Comparison of ENCODE assay signal across 9 cellular contexts in genomic region chr14:21102472-21103164, GRCh38. TPM values are rescaled to one million over a fixed set of nuclear protein-coding genes. Genes with fewer than 3 reads are reported as not detected.
A peak's percentile ranks its signal among the peaks of the same experiment; 100 is the strongest.
DNase-seq lines count a peak whose midpoint lies in the region; ATAC-seq, FAIRE-seq and TF ChIP-seq lines count a peak whose summit lies in the region.
"Had no signal": no experiment of that assay in that cellular context is flagged by ENCODE, and none has a peak within 500 bp of the region (broad histone marks: within the 10 kb centered on the region; RNA-seq: fewer than 3 reads in every experiment).

No MANE protein-coding gene starts in this region.

- ATAC-seq in psoas muscle: no peak
- no peak for ATAC-seq in GM19397 (IDR thresholded peaks at IDR 0.05; ENCODE audit: unreplicated experiment)

- peaks cover 2% of the 10 kb centered on the region for H3K36me3 ChIP-seq in NT2/D1 (ENCODE audit: insufficient read depth, insufficient read length, low read length)
- no peaks in the 10 kb centered on the region for H3K36me3 ChIP-seq in endothelial cell of umbilical vein (ENCODE audit: control insufficient read depth in 2 of 2, extremely low read depth in 1 of 2, insufficient read depth in 2 of 2, low read length in 2 of 2)
- H3K36me3 ChIP-seq in psoas muscle (ENCODE audit: insufficient read depth in 1 of 2, low read depth in 1 of 2): no peaks in the 10 kb centered on the region
- H3K36me3 ChIP-seq in ovary: no peaks in the 10 kb centered on the region
- H3K36me3 ChIP-seq: tibial artery had no signal

- H3K27me3 ChIP-seq in NT2/D1 (ENCODE audit: insufficient read depth, insufficient read length) (no peaks in the 10 kb centered on the region), endothelial cell of umbilical vein (ENCODE audit: control insufficient read depth in 2 of 2, insufficient read depth in 2 of 2, low read length in 2 of 2) (peaks cover 12 to 21% of the 10 kb centered on the region in 2 experiments), psoas muscle (ENCODE audit: insufficient read depth in 3 of 3, low read length in 2 of 3) (no peaks in the 10 kb centered on the region), ovary (no peaks in the 10 kb centered on the region)
- H3K27me3 ChIP-seq: tibial artery had no signal

- H3K9ac ChIP-seq in NT2/D1 (ENCODE audit: insufficient read length, low read depth) (peak overlapping the region; percentile 96), endothelial cell of umbilical vein (replicated peaks; ENCODE audit: extremely low read depth, insufficient read depth, low read length) (no peak overlapping the region)

- WGBS in psoas muscle, 3 donors: 57 to 67% (median 66%) methylated on average over 3 of the region's 3 CpGs
- 41 to 48% (median 46%) methylated on average over 3 of the region's 3 CpGs for WGBS in ovary, 3 donors

- H3K9me3 ChIP-seq in NT2/D1 (ENCODE audit: insufficient read depth, low read length) (no peaks in the 10 kb centered on the region), endothelial cell of umbilical vein (replicated peaks; ENCODE audit: control insufficient read depth, insufficient read depth, low read length) (no peaks in the 10 kb centered on the region), psoas muscle (no peaks in the 10 kb centered on the region), ovary (no peaks in the 10 kb centered on the region)
- H3K9me3 ChIP-seq: tibial artery had no signal

- peak overlapping the region; percentile 72 for H2AFZ ChIP-seq in endothelial cell of umbilical vein (ENCODE audit: low read depth, low read length)

- H3K9me1 ChIP-seq in endothelial cell of umbilical vein (replicated peaks; ENCODE audit: control insufficient read depth, extremely low read depth, insufficient read depth, low read length): no peaks in the 10 kb centered on the region

- peaks cover 13% of the 10 kb centered on the region for H3K4me1 ChIP-seq in NT2/D1 (ENCODE audit: insufficient read depth, insufficient read length)
- peaks cover 23% of the 10 kb centered on the region for H3K4me1 ChIP-seq in endothelial cell of umbilical vein (ENCODE audit: control insufficient read depth, extremely low read depth, insufficient read depth, low read length)
- peaks cover 40% of the 10 kb centered on the region for H3K4me1 ChIP-seq in psoas muscle
- peaks cover 4% of the 10 kb centered on the region for H3K4me1 ChIP-seq in ovary (ENCODE audit: insufficient read depth)

- DNase-seq in DMS 273 (lab: John Stamatoyannopoulos, UW; ENCODE audit: unreplicated experiment) (peak; percentile 25), DMS 273 treated with DMSO at 0.1 percent for 48 hours (lab: John Stamatoyannopoulos, UW) (no peak), NT2/D1 (ENCODE audit: low read depth, low spot score) (no peak), endothelial cell of umbilical vein (ENCODE audit: low read depth, low spot score) (no peak), psoas muscle (no peak), ovary (no peak), NCI-H1694 treated with DMSO at 0.1 percent for 48 hours (lab: John Stamatoyannopoulos, UW) (no peak)

- CTCF ChIA-PET in endothelial cell of umbilical vein (lab: Charles Lee): interaction anchor here (0.9 to 10.4 kb wide), 9 partner anchors 10 to 111 kb away, joined by 3 to 310 read pairs (median 17); no protein-coding TSS in a partner anchor

- no peaks in the 10 kb centered on the region for H3K79me2 ChIP-seq in endothelial cell of umbilical vein (ENCODE audit: control insufficient read depth, insufficient read depth, low read length)

- H3K4me3 ChIP-seq in NT2/D1 (ENCODE audit: insufficient read length, low read depth) (peak overlapping the region; percentile 83), endothelial cell of umbilical vein (replicated peaks in 1 of 3; ENCODE audit: insufficient read depth in 1 of 3, low read depth in 1 of 3, low read length in 3 of 3) (no peak overlapping the region), psoas muscle (peak overlapping the region; percentile 94), ovary (no peak overlapping the region)

- no peak for TF ChIP-seq CTCF in endothelial cell of umbilical vein (IDR thresholded peaks at IDR 0.05; ENCODE audit: extremely low read depth in 1 of 2, insufficient read depth in 1 of 2, low read depth in 1 of 2, low read length in 2 of 2)
- no peak for TF ChIP-seq CTCF in psoas muscle (IDR thresholded peaks at IDR 0.05)
- no peak for TF ChIP-seq CTCF in ovary (IDR thresholded peaks at IDR 0.05)

- peak overlapping the region; percentile 44 for H3K4me2 ChIP-seq in endothelial cell of umbilical vein (ENCODE audit: insufficient read depth, low read length)

- no peak overlapping the region for H3K27ac ChIP-seq in endothelial cell of umbilical vein (ENCODE audit: insufficient read depth, low read depth, low read length)
- peak overlapping the region; percentile 100 for H3K27ac ChIP-seq in psoas muscle
- H3K27ac ChIP-seq in ovary: no peak overlapping the region

- TF ChIP-seq POLR2A in endothelial cell of umbilical vein (IDR thresholded peaks at IDR 0.05; ENCODE audit: low read depth, low read length) (no peak), ovary (IDR thresholded peaks at IDR 0.05) (no peak)

- BruUV-seq in endothelial cell of umbilical vein (replicated peaks; lab: Mats Ljungman, UMichigan): no TSS peak

- intact Hi-C loops in endothelial cell of umbilical vein (cut with micrococcal nuclease): loop anchor here (5.0 kb wide), 1 partner anchor 130 kb away; no protein-coding TSS in a partner anchor
- intact Hi-C loops in psoas muscle (cut with DNase I): loop anchor here (5.0 to 10.0 kb wide), 3 partner anchors 35 to 640 kb away; partner anchors contain the start of genes ANG (in 1 of the 2), PIP4P1 (in 1 of the 2) and RNASE4 (in 1 of the 2)
- intact Hi-C loops in ovary (cut with DNase I): loop anchor here (5.0 to 10.0 kb wide), 5 partner anchors 35 to 418 kb away; partner anchors contain the start of genes ANG (in 1 of the 4), HNRNPC (in 1 of the 4) and RNASE4 (in 1 of the 4)

- dilution Hi-C loops in endothelial cell of umbilical vein (cut with MboI; ENCODE audit: extremely low pct_ligation_motif_present, low sequenced_read_pairs): no loop called here

- POLR2A ChIA-PET in endothelial cell of umbilical vein (lab: Charles Lee): no interaction called here

- TF ChIP-seq EP300 in ovary (IDR thresholded peaks at IDR 0.05): no peak

- FAIRE-seq in endothelial cell of umbilical vein (lab: Jason Lieb, UNC): no peak

- H4K20me1 ChIP-seq in endothelial cell of umbilical vein (replicated peaks; ENCODE audit: control insufficient read depth, extremely low read depth, insufficient read depth, low read length): no peaks in the 10 kb centered on the region

RNA-seq across cellular contexts. Expression of gene TMEM253, which starts 1.8 kb away (rescaled TPM):
- total RNA-seq in endothelial cell of umbilical vein: not detected in 2 replicates
- 0.14 and 0.25 TPM in 2 replicates for polyA plus RNA-seq in endothelial cell of umbilical vein
- polyA plus RNA-seq in endothelial cell of umbilical vein (2011; cell fraction: cytosol; rRNA removed): 0.04 TPM in 1 of 2 replicates, not detected in the other
- polyA plus RNA-seq in endothelial cell of umbilical vein (2011; cell fraction: nucleus; rRNA removed): 0.48 and 0.66 TPM in 2 replicates
- not detected in 2 replicates for polyA plus RNA-seq in endothelial cell of umbilical vein (2012)
- polyA minus RNA-seq in endothelial cell of umbilical vein: not detected in 2 replicates
- not detected for polyA minus RNA-seq in endothelial cell of umbilical vein (2011; cell fraction: cytosol; rRNA and poly(A)+ RNA removed)
- not detected in 2 replicates for polyA minus RNA-seq in endothelial cell of umbilical vein (2011; cell fraction: nucleus; rRNA and poly(A)+ RNA removed)
- total RNA-seq in psoas muscle: under 1 TPM in 2 of 4 donors, not detected in 2; 0.17 TPM
- under 1 TPM; 0.10 to 0.29 (median 0.27) TPM for polyA plus RNA-seq in psoas muscle
- 1 to 10 TPM in 2 of 7 donors, under 1 TPM in 5; 0.24 to 1.3 (median 0.56) TPM for total RNA-seq in ovary
- polyA plus RNA-seq in ovary: under 1 TPM; 0.40 to 0.98 TPM

RNA-seq across cellular contexts. Expression of gene ZNF219, which starts 4.2 kb away (rescaled TPM):
- total RNA-seq in endothelial cell of umbilical vein: 12.8 and 15.2 TPM in 2 replicates
- polyA plus RNA-seq in endothelial cell of umbilical vein: 13.2 and 21.2 TPM in 2 replicates
- polyA plus RNA-seq in endothelial cell of umbilical vein (2011; cell fraction: cytosol; rRNA removed): 3.6 and 7.8 TPM in 2 replicates
- polyA plus RNA-seq in endothelial cell of umbilical vein (2011; cell fraction: nucleus; rRNA removed): 17.9 and 19.4 TPM in 2 replicates
- 2.8 and 4.3 TPM in 2 replicates for polyA plus RNA-seq in endothelial cell of umbilical vein (2012)
- 7.4 and 7.7 TPM in 2 replicates for polyA minus RNA-seq in endothelial cell of umbilical vein
- 21.7 TPM for polyA minus RNA-seq in endothelial cell of umbilical vein (2011; cell fraction: cytosol; rRNA and poly(A)+ RNA removed)
- polyA minus RNA-seq in endothelial cell of umbilical vein (2011; cell fraction: nucleus; rRNA and poly(A)+ RNA removed): 4.5 and 12.0 TPM in 2 replicates
- total RNA-seq in psoas muscle: 10 to 100 TPM; 13.9 to 28.5 (median 22.9) TPM
- polyA plus RNA-seq in psoas muscle: 10 to 100 TPM; 32.2 to 38.1 (median 35.4) TPM
- total RNA-seq in ovary: 10 to 100 TPM; 27.7 to 60.9 (median 33.4) TPM
- 10 to 100 TPM in 1 of 2 donors, 1 to 10 TPM in 1; 4.8 to 31.0 TPM for polyA plus RNA-seq in ovary

RNA-seq across cellular contexts. Expression of gene ARHGEF40, which starts 32.5 kb away (rescaled TPM):
- total RNA-seq in endothelial cell of umbilical vein (1.9 and 2.6 TPM in 2 replicates), psoas muscle (10 to 100 TPM in 3 of 4 donors, 1 to 10 TPM in 1; 9.8 to 18.7 (median 12.6) TPM), ovary (10 to 100 TPM; 31.0 to 98.3 (median 66.1) TPM)
- polyA plus RNA-seq in endothelial cell of umbilical vein (19.9 and 30.4 TPM in 2 replicates), psoas muscle (10 to 100 TPM in 1 of 3 donors, 1 to 10 TPM in 2; 6.8 to 10.1 (median 7.3) TPM), ovary (10 to 100 TPM; 29.8 to 34.3 TPM)
- 16.5 and 18.0 TPM in 2 replicates for polyA plus RNA-seq in endothelial cell of umbilical vein (2011; cell fraction: cytosol; rRNA removed)
- 40.1 and 52.2 TPM in 2 replicates for polyA plus RNA-seq in endothelial cell of umbilical vein (2011; cell fraction: nucleus; rRNA removed)
- polyA plus RNA-seq in endothelial cell of umbilical vein (2012): 1.0 and 1.1 TPM in 2 replicates
- 21.1 and 21.2 TPM in 2 replicates for polyA minus RNA-seq in endothelial cell of umbilical vein
- polyA minus RNA-seq in endothelial cell of umbilical vein (2011; cell fraction: cytosol; rRNA and poly(A)+ RNA removed): 12.6 TPM
- 9.8 and 12.1 TPM in 2 replicates for polyA minus RNA-seq in endothelial cell of umbilical vein (2011; cell fraction: nucleus; rRNA and poly(A)+ RNA removed)

RNA-seq across cellular contexts. Expression of gene RNASE8, which starts 45.0 kb away (rescaled TPM):
- not detected in 2 replicates for total RNA-seq in endothelial cell of umbilical vein
- not detected in 2 replicates for polyA plus RNA-seq in endothelial cell of umbilical vein
- not detected in 2 replicates for polyA plus RNA-seq in endothelial cell of umbilical vein (2011; cell fraction: cytosol; rRNA removed)
- polyA plus RNA-seq in endothelial cell of umbilical vein (2011; cell fraction: nucleus; rRNA removed): not detected in 2 replicates
- not detected in 2 replicates for polyA plus RNA-seq in endothelial cell of umbilical vein (2012)
- polyA minus RNA-seq in endothelial cell of umbilical vein: not detected in 2 replicates
- polyA minus RNA-seq in endothelial cell of umbilical vein (2011; cell fraction: cytosol; rRNA and poly(A)+ RNA removed): not detected
- polyA minus RNA-seq in endothelial cell of umbilical vein (2011; cell fraction: nucleus; rRNA and poly(A)+ RNA removed): not detected in 2 replicates
- total RNA-seq in psoas muscle: not detected
- polyA plus RNA-seq in psoas muscle: not detected
- total RNA-seq in ovary: not detected
- not detected for polyA plus RNA-seq in ovary

RNA-seq across cellular contexts. Expression of gene OR5AU1, which starts 53.2 kb away (rescaled TPM):
- total RNA-seq in endothelial cell of umbilical vein: not detected in 2 replicates
- polyA plus RNA-seq in endothelial cell of umbilical vein: not detected in 2 replicates
- polyA plus RNA-seq in endothelial cell of umbilical vein (2011; cell fraction: cytosol; rRNA removed): not detected in 2 replicates
- not detected in 2 replicates for polyA plus RNA-seq in endothelial cell of umbilical vein (2011; cell fraction: nucleus; rRNA removed)
- not detected in 2 replicates for polyA plus RNA-seq in endothelial cell of umbilical vein (2012)
- not detected in 2 replicates for polyA minus RNA-seq in endothelial cell of umbilical vein
- not detected for polyA minus RNA-seq in endothelial cell of umbilical vein (2011; cell fraction: cytosol; rRNA and poly(A)+ RNA removed)
- polyA minus RNA-seq in endothelial cell of umbilical vein (2011; cell fraction: nucleus; rRNA and poly(A)+ RNA removed): not detected in 2 replicates
- under 1 TPM in 1 of 4 donors, not detected in 3; 0.32 TPM for total RNA-seq in psoas muscle
- polyA plus RNA-seq in psoas muscle: not detected
- total RNA-seq in ovary: not detected
- not detected for polyA plus RNA-seq in ovary

Comparison
In these comparisons a context has a peak if more than half of its experiments do, and no peak if none do; other contexts are left out.
1. H3K4me3 ChIP-seq: peak in NT2/D1 (single experiment) and psoas muscle (single experiment); none in endothelial cell of umbilical vein (0 of 3) and ovary (single experiment).